Comparison of ENCODE assay signal across 9 cellular contexts in genomic region chr3:119098620-119099222, GRCh38. TPM values are rescaled to one million over a fixed set of nuclear protein-coding genes. Genes with fewer than 3 reads are reported as not detected.
DNase-seq lines count a peak whose midpoint lies in the region; ATAC-seq, FAIRE-seq and TF ChIP-seq lines count a peak whose summit lies in the region.
"Had no signal": no experiment of that assay in that cellular context is flagged by ENCODE, and none has a peak within 500 bp of the region (broad histone marks: within the 10 kb centered on the region; RNA-seq: fewer than 3 reads in every experiment).

No MANE protein-coding gene starts in this region.

- H3K23ac ChIP-seq in IMR-90 (ENCODE audit: low read depth, low read length): no peak overlapping the region

- no TSS peak for BruUV-seq in IMR-90 (replicated peaks; lab: Mats Ljungman, UMichigan)

- ATAC-seq in IMR-90 (ENCODE audit: low read depth): peak; percentile 42; the same call in 1 of the 2 replicates
- ATAC-seq in GM21367 (IDR thresholded peaks at IDR 0.05; ENCODE audit: unreplicated experiment): no peak
- no peak for ATAC-seq in GM18867 (IDR thresholded peaks at IDR 0.05; ENCODE audit: unreplicated experiment)

- no peak overlapping the region for H3K14ac ChIP-seq in IMR-90 (replicated peaks; ENCODE audit: low read depth, low read length)

- no peaks in the 10 kb centered on the region for H3K9me3 ChIP-seq in IMR-90 (ENCODE audit: control insufficient read depth, insufficient read depth, low read length)
- H3K9me3 ChIP-seq in spleen: no peaks in the 10 kb centered on the region

- no peak overlapping the region for H2BK20ac ChIP-seq in IMR-90 (ENCODE audit: low read depth, low read length)

- H3K56ac ChIP-seq in IMR-90 (ENCODE audit: extremely low read depth, insufficient read depth, low read length): no peak overlapping the region

- no peak overlapping the region for H4K91ac ChIP-seq in IMR-90 (ENCODE audit: insufficient read depth, low read depth, low read length)

- H3K18ac ChIP-seq in IMR-90 (ENCODE audit: low read depth, low read length): no peak overlapping the region

- H3K4me1 ChIP-seq in IMR-90 (ENCODE audit: control insufficient read depth, insufficient read depth, low read length) (no peaks in the 10 kb centered on the region), spleen (no peaks in the 10 kb centered on the region)

- H3K27ac ChIP-seq in IMR-90 (ENCODE audit: insufficient read depth, low read length) (no peak overlapping the region), spleen (no peak overlapping the region)

- no peak overlapping the region for H2AK9ac ChIP-seq in IMR-90 (replicated peaks; ENCODE audit: low read depth, low read length, poor library complexity)

- H3K79me1 ChIP-seq in IMR-90 (ENCODE audit: low read depth in 1 of 2, low read length in 2 of 2): no peaks in the 10 kb centered on the region

- FAIRE-seq in frontal cortex (lab: Jason Lieb, UNC): peak; percentile 95

- no peak overlapping the region for H2AFZ ChIP-seq in IMR-90 (replicated peaks; ENCODE audit: low read length, poor library complexity)

- TF ChIP-seq POLR2A in IMR-90 (IDR thresholded peaks at IDR 0.05; ENCODE audit: low read depth, low read length): no peak
- no peak for TF ChIP-seq POLR2A in spleen (IDR thresholded peaks at IDR 0.05)

- H2BK5ac ChIP-seq in IMR-90 (ENCODE audit: low read depth, low read length, poor library complexity, severe bottlenecking): no peak overlapping the region

- TF ChIP-seq CTCF in IMR-90 (conservative IDR thresholded peaks at IDR 0.05; ENCODE audit: low read depth, low read length) (peak; percentile 86), spleen (IDR thresholded peaks at IDR 0.05 in 8 of 11, conservative IDR thresholded peaks at IDR 0.05 in 3 of 11) (peak in 9 of 11 experiments; percentile 16 to 64 (median 51))

- 0% methylated on average over 1 of the region's 3 CpGs; no CpG with 5 or more reads in 1 of the 2 experiments for WGBS in IMR-90 (ENCODE audit: extremely low coverage in 2 of 2, insufficient read length in 1 of 2), 2 experiments
- 26 to 30% (median 28%) methylated on average over 3 of the region's 3 CpGs for WGBS in spleen, 5 donors

- H4K5ac ChIP-seq in IMR-90 (ENCODE audit: low read depth, low read length): no peak overlapping the region

- CTCF ChIA-PET in IMR-90 (lab: Yijun Ruan, JAX): interaction anchor here (1.2 to 2.3 kb wide), 3 partner anchors 64 to 222 kb away, joined by 3 to 18 read pairs (median 12); partner anchors contain the start of gene IGSF11

- POLR2A ChIA-PET in IMR-90 (lab: Charles Lee; ENCODE audit: unreplicated experiment): no interaction called here

- dilution Hi-C loops in IMR-90 (cut with HindIII; ENCODE audit: low sequenced_read_pairs, unreplicated experiment): no loop called here

- no peak overlapping the region for H2BK15ac ChIP-seq in IMR-90 (ENCODE audit: low read depth, low read length)

- H3K4me3 ChIP-seq in IMR-90 (ENCODE audit: insufficient read depth, low read depth, low read length) (no peak overlapping the region), spleen (no peak overlapping the region)

- intact Hi-C loops in IMR-90 (cut with micrococcal nuclease) (loop anchor here (1.0 to 5.0 kb wide), 4 partner anchors 129 to 584 kb away; partner anchors contain the start of gene B4GALT4), spleen (cut with DNase I; ENCODE audit: low total_unique reads) (loop anchor here (5.0 kb wide), 1 partner anchor 211 kb away; no protein-coding TSS in a partner anchor)

- no peak overlapping the region for H3K9ac ChIP-seq in IMR-90 (ENCODE audit: low read depth, low read length)

- no peaks in the 10 kb centered on the region for H3K9me1 ChIP-seq in IMR-90 (ENCODE audit: insufficient read depth, low read length)

- no peak overlapping the region for H2AK5ac ChIP-seq in IMR-90 (ENCODE audit: low read depth, low read length)

- no peak overlapping the region for H2BK120ac ChIP-seq in IMR-90 (ENCODE audit: low read depth, low read length)

- DNase-seq in SHP77 (lab: John Stamatoyannopoulos, UW) (peak; percentile 1 to 5), SHP77 treated with DMSO at 0.1 percent for 48 hours (lab: John Stamatoyannopoulos, UW) (no peak), IMR-90 (peak; percentile 40), SW480 (ENCODE audit: low spot score) (peak; percentile 5), frontal cortex (ENCODE audit: low spot score in 2 of 2) (peak; percentile 19 to 21), spleen (no peak)
- DNase-seq: activated naive CD8-positive, alpha-beta T cell treated with anti-CD3 and anti-CD28 coated beads, Interleukin-2, amount 10 ng/mL, durations not matched to agents 7 days and 5 days had no signal

- H3K27me3 ChIP-seq in IMR-90 (ENCODE audit: control insufficient read depth, insufficient read depth, low read length): no peaks in the 10 kb centered on the region
- H3K27me3 ChIP-seq in spleen (replicated peaks in 1 of 7): no peaks in the 10 kb centered on the region

- no peak overlapping the region for H3K4ac ChIP-seq in IMR-90 (ENCODE audit: low read depth, low read length)

- H4K20me1 ChIP-seq in IMR-90 (ENCODE audit: insufficient read depth, low read length): no peaks in the 10 kb centered on the region

- H3K4me2 ChIP-seq in IMR-90 (ENCODE audit: low read depth, low read length): no peak overlapping the region

- H4K8ac ChIP-seq in IMR-90 (ENCODE audit: low read depth in 2 of 2, low read length in 2 of 2): no peak overlapping the region

- H3K36me3 ChIP-seq in IMR-90 (ENCODE audit: control insufficient read depth, insufficient read depth, low read length) (no peaks in the 10 kb centered on the region), spleen (no peaks in the 10 kb centered on the region)

- peak; percentile 80 for TF ChIP-seq RAD21 in IMR-90 (IDR thresholded peaks at IDR 0.05; ENCODE audit: low read length)

- in situ Hi-C loops in IMR-90 (cut with MboI; ENCODE audit: low sequenced_read_pairs): no loop called here

TF ChIP-seq in IMR-90, 13 proteins besides CTCF, POLR2A, EP300 and RAD21:
- TF ChIP-seq SMC3 (IDR thresholded peaks at IDR 0.05; ENCODE audit: low read depth, low read length) (peak; percentile 70), MAZ (IDR thresholded peaks at IDR 0.05; ENCODE audit: borderline replicate concordance, low read depth, low read length) (no peak), MXI1 (IDR thresholded peaks at IDR 0.05; ENCODE audit: borderline replicate concordance, low read depth, low read length) (no peak), CHD1 (IDR thresholded peaks at IDR 0.05; ENCODE audit: low read depth, low read length) (no peak)

RNA-seq across cellular contexts. Expression of gene TEX55, which starts 47.2 kb away (rescaled TPM):
- total RNA-seq in IMR-90 (2012; rRNA removed) (not detected in 2 replicates), frontal cortex (not detected), spleen (not detected)
- polyA plus RNA-seq in IMR-90 (2012; rRNA removed) (not detected in 2 replicates), spleen (not detected)
- not detected in 2 replicates for polyA plus RNA-seq in IMR-90 (2012; cell fraction: cytosol; rRNA removed)
- polyA plus RNA-seq in IMR-90 (2012; cell fraction: nucleus; rRNA removed; ENCODE audit: low replicate concordance): not detected in 2 replicates
- total RNA-seq: activated naive CD8-positive, alpha-beta T cell treated with anti-CD3 and anti-CD28 coated beads, Interleukin-2, amount 10 ng/mL, durations not matched to agents 7 days and 5 days had no signal

Comparison
In these comparisons a context has a peak if more than half of its experiments do, and no peak if none do; other contexts are left out.
1. DNase-seq: peak in SHP77 (2 of 2), IMR-90 (single experiment), SW480 (single experiment) and frontal cortex (2 of 2); none in SHP77 treated with DMSO at 0.1 percent for 48 hours (single experiment) and spleen (single experiment).